ENCODE assay signal across 7 cellular contexts in genomic region chr3:47016934-47017435, GRCh38. TPM values are rescaled to one million over a fixed set of nuclear protein-coding genes. Genes with fewer than 3 reads are reported as not detected.
DNase-seq lines count a peak whose midpoint lies in the region; ATAC-seq lines count a peak whose summit lies in the region.

No MANE protein-coding gene starts in this region.

- H3K36me3 Mint-ChIP-seq in IgD-negative memory B cell (peaks cover 4% of the 10 kb centered on the region), naive B cell (peaks cover 0 to 9% of the 10 kb centered on the region in 2 donors)
- H3K36me3 Mint-ChIP-seq in activated naive CD8-positive, alpha-beta T cell treated with anti-CD3 and anti-CD28 coated beads for 36 hours = peaks cover 29% of the 10 kb centered on the region

- ATAC-seq in GM18502 (IDR thresholded peaks at IDR 0.05; ENCODE audit: poor library complexity, unreplicated experiment) = peak; percentile 44
- peak; percentile 61 to 77 for ATAC-seq in naive B cell (ENCODE audit: low read depth in 2 of 2)

- H3K4me3 Mint-ChIP-seq in IgD-negative memory B cell (peak overlapping the region in 3 of 4 donors; percentile 40 to 80 (median 71)), naive B cell (peak overlapping the region in 5 of 8 donors; percentile 18 to 71 (median 49))
- peak overlapping the region; percentile 65 for H3K4me3 Mint-ChIP-seq in activated naive CD8-positive, alpha-beta T cell treated with anti-CD3 and anti-CD28 coated beads for 36 hours

- DNase-seq in activated naive CD8-positive, alpha-beta T cell treated with anti-CD3 and anti-CD28 coated beads for 36 hours = peak; percentile 60
- DNase-seq in naive B cell (peak; percentile 15), NCI-H82 (lab: John Stamatoyannopoulos, UW) (no peak), NCI-H510A treated with DMSO at 0.1 percent for 48 hours (lab: John Stamatoyannopoulos, UW) (no peak), NCI-H1092 treated with DMSO at 0.1 percent for 48 hours (lab: John Stamatoyannopoulos, UW) (no peak)

- peak overlapping the region; percentile 79 to 93 (median 93) for H3K27ac Mint-ChIP-seq in IgD-negative memory B cell
- H3K27ac Mint-ChIP-seq in activated naive CD8-positive, alpha-beta T cell treated with anti-CD3 and anti-CD28 coated beads for 36 hours = peak overlapping the region; percentile 93
- peak overlapping the region; percentile 80 to 99 (median 89) for H3K27ac Mint-ChIP-seq in naive B cell

- no peaks in the 10 kb centered on the region for H3K27me3 Mint-ChIP-seq in IgD-negative memory B cell
- H3K27me3 Mint-ChIP-seq in activated naive CD8-positive, alpha-beta T cell treated with anti-CD3 and anti-CD28 coated beads for 36 hours = no peaks in the 10 kb centered on the region
- no peaks in the 10 kb centered on the region for H3K27me3 Mint-ChIP-seq in naive B cell

- H3K9me3 Mint-ChIP-seq in IgD-negative memory B cell (no peaks in the 10 kb centered on the region), naive B cell (no peaks in the 10 kb centered on the region)
- H3K9me3 Mint-ChIP-seq in activated naive CD8-positive, alpha-beta T cell treated with anti-CD3 and anti-CD28 coated beads for 36 hours = no peaks in the 10 kb centered on the region

- H3K4me1 Mint-ChIP-seq in IgD-negative memory B cell (peaks cover 22 to 36% (median 23%) of the 10 kb centered on the region in 3 donors), naive B cell (peaks cover 24 to 38% (median 30%) of the 10 kb centered on the region in 3 donors)
- H3K4me1 Mint-ChIP-seq in activated naive CD8-positive, alpha-beta T cell treated with anti-CD3 and anti-CD28 coated beads for 36 hours = peaks cover 51% of the 10 kb centered on the region

RNA-seq across cellular contexts. Expression of gene NBEAL2, which starts 37.5 kb away (rescaled TPM):
- polyA plus RNA-seq in IgD-negative memory B cell (6.7 TPM), naive B cell (ENCODE audit: low read depth in 6 of 6) (1 to 10 TPM in 4 of 6 donors, under 1 TPM in 1, not detected in 1; 0.34 to 2.2 (median 1.5) TPM)
- 10 to 100 TPM; 63.1 to 67.4 TPM for total RNA-seq in activated naive CD8-positive, alpha-beta T cell treated with anti-CD3 and anti-CD28 coated beads for 36 hours

RNA-seq across cellular contexts. Expression of gene CCDC12, which starts 40.4 kb away (rescaled TPM):
- polyA plus RNA-seq in IgD-negative memory B cell = 151 TPM
- 10 to 100 TPM; 48.8 to 55.4 TPM for total RNA-seq in activated naive CD8-positive, alpha-beta T cell treated with anti-CD3 and anti-CD28 coated beads for 36 hours
- polyA plus RNA-seq in naive B cell (ENCODE audit: low read depth in 6 of 6) = 100 to 1,000 TPM; 119 to 157 (median 123) TPM

Comparison
In these comparisons a context has a peak if more than half of its experiments do, and no peak if none do; other contexts are left out.
1. DNase-seq: peak in activated naive CD8-positive, alpha-beta T cell treated with anti-CD3 and anti-CD28 coated beads for 36 hours (single experiment) and naive B cell (single experiment); none in NCI-H82 (single experiment), NCI-H510A treated with DMSO at 0.1 percent for 48 hours (single experiment) and NCI-H1092 treated with DMSO at 0.1 percent for 48 hours (single experiment).
2. Peak in every context shown above with its lines, with median percentiles within 50 percentile points of each other: H3K27ac Mint-ChIP-seq and H3K4me3 Mint-ChIP-seq.